Comparison of ENCODE assay signal across 8 cellular contexts in genomic region chr14:54776361-54777001, GRCh38.
A peak's percentile ranks its signal among the peaks of the same experiment; 100 is the strongest.
DNase-seq lines count a peak whose midpoint lies in the region; ATAC-seq and TF ChIP-seq lines count a peak whose summit lies in the region.

No MANE protein-coding gene starts in this region.

- H3K4me3 Mint-ChIP-seq in activated CD8-positive, alpha-beta memory T cell treated with anti-CD3 and anti-CD28 coated beads, Interleukin-2, amount 10 ng/mL, durations not matched to agents 7 days and 5 days = peak overlapping the region; percentile 36

- CTCF ChIA-PET in activated CD8-positive, alpha-beta memory T cell treated with anti-CD3 and anti-CD28 coated beads, Interleukin-2, amount 10 ng/mL, durations not matched to agents 7 days and 5 days (lab: Charles Lee) = interaction anchor here (1.0 to 6.8 kb wide), 10 partner anchors 9 to 267 kb away, joined by 3 to 246 read pairs (median 5); partner anchors contain the start of genes CGRRF1 and SAMD4A

- peaks cover 62% of the 10 kb centered on the region for H3K27me3 Mint-ChIP-seq in activated CD8-positive, alpha-beta memory T cell treated with anti-CD3 and anti-CD28 coated beads, Interleukin-2, amount 10 ng/mL, durations not matched to agents 7 days and 5 days

- H3K27ac Mint-ChIP-seq in activated CD8-positive, alpha-beta memory T cell treated with anti-CD3 and anti-CD28 coated beads, Interleukin-2, amount 10 ng/mL, durations not matched to agents 7 days and 5 days = peak overlapping the region; percentile 45

- H3K4me1 Mint-ChIP-seq in activated CD8-positive, alpha-beta memory T cell treated with anti-CD3 and anti-CD28 coated beads, Interleukin-2, amount 10 ng/mL, durations not matched to agents 7 days and 5 days = peaks cover 47% of the 10 kb centered on the region

- H3K27ac ChIP-seq in WERI-Rb-1 = no peak overlapping the region

- DNase-seq in GM12865 (ENCODE audit: low read depth) (peak; percentile 50), NAMALWA (ENCODE audit: low spot score) (peak; percentile 50), foreskin fibroblast (peak; percentile 39 to 64), WERI-Rb-1 (no peak), LoVo (ENCODE audit: low spot score) (no peak)
- peak; percentile 68 for DNase-seq in activated CD8-positive, alpha-beta memory T cell treated with anti-CD3 and anti-CD28 coated beads, Interleukin-2, amount 10 ng/mL, durations not matched to agents 7 days and 5 days
- DNase-seq in stimulated activated CD4-positive, alpha-beta T cell treated with anti-CD3 and anti-CD28 coated beads, Interleukin-1b, Interleukin-23, amount 100 ng/mL, for 24 hours (ENCODE audit: low read depth in 4 of 4, low spot score in 1 of 4) = peak; percentile 35 to 80 (median 58)

- H3K27me3 ChIP-seq in WERI-Rb-1 (ENCODE audit: insufficient read depth, low read depth, severe bottlenecking) = no peaks in the 10 kb centered on the region

- peaks cover 60% of the 10 kb centered on the region for H3K36me3 ChIP-seq in WERI-Rb-1

- no peak for ATAC-seq in activated CD8-positive, alpha-beta memory T cell treated with anti-CD3 and anti-CD28 coated beads, Interleukin-2, amount 10 ng/mL, durations not matched to agents 7 days and 5 days
- ATAC-seq in HG02840 (IDR thresholded peaks at IDR 0.05; ENCODE audit: low FRiP score, unreplicated experiment) = no peak

- no peaks in the 10 kb centered on the region for H3K9me3 Mint-ChIP-seq in activated CD8-positive, alpha-beta memory T cell treated with anti-CD3 and anti-CD28 coated beads, Interleukin-2, amount 10 ng/mL, durations not matched to agents 7 days and 5 days (ENCODE audit: low read depth)

- H3K9me3 ChIP-seq in WERI-Rb-1 (ENCODE audit: severe bottlenecking) = no peaks in the 10 kb centered on the region

- TF ChIP-seq CTCF in GM12865 (IDR thresholded peaks at IDR 0.05; ENCODE audit: insufficient read depth, low read depth, low read length, missing control alignments) = no peak
- no peak for TF ChIP-seq CTCF in foreskin fibroblast (IDR thresholded peaks at IDR 0.05; ENCODE audit: low read depth, low read length)
- no peak for TF ChIP-seq CTCF in WERI-Rb-1 (IDR thresholded peaks at IDR 0.05; ENCODE audit: low read depth, low read length)

- no peaks in the 10 kb centered on the region for H3K36me3 Mint-ChIP-seq in activated CD8-positive, alpha-beta memory T cell treated with anti-CD3 and anti-CD28 coated beads, Interleukin-2, amount 10 ng/mL, durations not matched to agents 7 days and 5 days

- H3K4me3 ChIP-seq in GM12865 (ENCODE audit: low read depth, low read length) (no peak overlapping the region), foreskin fibroblast (ENCODE audit: low read depth in 1 of 2, low read length in 2 of 2) (no peak overlapping the region), WERI-Rb-1 (ENCODE audit: low read depth, low read length) (no peak overlapping the region)

Comparison
In these comparisons a context has a peak if more than half of its experiments do, and no peak if none do; other contexts are left out.
1. DNase-seq: peak in GM12865 (single experiment), NAMALWA (single experiment), activated CD8-positive, alpha-beta memory T cell treated with anti-CD3 and anti-CD28 coated beads, Interleukin-2, amount 10 ng/mL, durations not matched to agents 7 days and 5 days (single experiment), foreskin fibroblast (2 of 2) and stimulated activated CD4-positive, alpha-beta T cell treated with anti-CD3 and anti-CD28 coated beads, Interleukin-1b, Interleukin-23, amount 100 ng/mL, for 24 hours (4 of 4); none in WERI-Rb-1 (single experiment) and LoVo (single experiment).